ENCODE assay signal across 16 cellular contexts in genomic region chr18:33584845-33585775, GRCh38. TPM values are rescaled to one million over a fixed set of nuclear protein-coding genes. Genes with fewer than 3 reads are reported as not detected.
A peak's percentile ranks its signal among the peaks of the same experiment; 100 is the strongest.
DNase-seq lines count a peak whose midpoint lies in the region; ATAC-seq and TF ChIP-seq lines count a peak whose summit lies in the region.
"Had no signal": no experiment of that assay in that cellular context is flagged by ENCODE, and none has a peak within 500 bp of the region (broad histone marks: within the 10 kb centered on the region; RNA-seq: fewer than 3 reads in every experiment).

No MANE protein-coding gene starts in this region.

- peaks cover 7% of the 10 kb centered on the region for H3K9me3 ChIP-seq in iPS-18a (ENCODE audit: control insufficient read depth, low read depth, low read length)
- H3K9me3 ChIP-seq: esophagus muscularis mucosa, upper lobe of right lung had no signal

- TF ChIP-seq CTCF in RWPE1 (conservative IDR thresholded peaks at IDR 0.05; ENCODE audit: low read depth): no peak

- peak; percentile 49 for DNase-seq in NCI-H1436 (lab: John Stamatoyannopoulos, UW)
- peak; percentile 8 for DNase-seq in RWPE1 (ENCODE audit: low spot score)
- peak in 19 of 49 donors; percentile 3 to 48 (median 14) for DNase-seq in substantia nigra (lab: John Stamatoyannopoulos, UW)
- DNase-seq in G401 (ENCODE audit: low spot score): no peak
- no peak for DNase-seq in OCI-M1 (lab: John Stamatoyannopoulos, UW)
- DNase-seq in effector memory CD8-positive, alpha-beta T cell: no peak
- no peak for DNase-seq in ecto neural progenitor cell (ENCODE audit: low spot score)
- DNase-seq: activated CD8-positive, alpha-beta T cell treated with anti-CD3 and anti-CD28 coated beads for 36 hours; CD8-positive, alpha-beta memory T cell; MM.1S; T1000; upper lobe of right lung had no signal

- H3K27ac ChIP-seq in RWPE1 (no peak overlapping the region), iPS-18a (ENCODE audit: low read length) (no peak overlapping the region), substantia nigra (ENCODE audit: low read depth, low read length, poor library complexity, severe bottlenecking) (peak overlapping the region; percentile 40)
- H3K27ac ChIP-seq: upper lobe of right lung had no signal

- H3K9ac ChIP-seq in iPS-18a (ENCODE audit: low read length): no peak overlapping the region

- H3K4me1 Mint-ChIP-seq in effector memory CD8-positive, alpha-beta T cell (ENCODE audit: low read depth in 2 of 2): no peaks in the 10 kb centered on the region
- H3K4me1 Mint-ChIP-seq: CD8-positive, alpha-beta memory T cell; central memory CD8-positive, alpha-beta T cell had no signal

- H3K9me3 Mint-ChIP-seq in effector memory CD8-positive, alpha-beta T cell: peaks cover 11 to 21% of the 10 kb centered on the region in 2 donors

- no peaks in the 10 kb centered on the region for H3K36me3 ChIP-seq in iPS-18a (ENCODE audit: control insufficient read depth, low read depth, low read length)
- H3K36me3 ChIP-seq: esophagus muscularis mucosa, upper lobe of right lung had no signal

- peaks cover 7% of the 10 kb centered on the region for H3K27me3 ChIP-seq in iPS-18a (ENCODE audit: control insufficient read depth, insufficient read depth, low read length)
- H3K27me3 ChIP-seq: esophagus muscularis mucosa, upper lobe of right lung had no signal

- CTCF ChIA-PET in RWPE1 (lab: Yijun Ruan, JAX): interaction anchor here (0.6 kb wide), 1 partner anchor 115 kb away, joined by 3 read pairs; no protein-coding TSS in a partner anchor

- H3K27ac Mint-ChIP-seq in effector memory CD8-positive, alpha-beta T cell: no peak overlapping the region
- H3K27ac Mint-ChIP-seq: activated CD8-positive, alpha-beta T cell treated with anti-CD3 and anti-CD28 coated beads for 36 hours had no signal

- ATAC-seq in effector memory CD8-positive, alpha-beta T cell (replicated peaks): no peak
- ATAC-seq: activated CD8-positive, alpha-beta T cell treated with anti-CD3 and anti-CD28 coated beads for 36 hours; upper lobe of right lung had no signal

- POLR2A ChIA-PET in RWPE1 (lab: Yijun Ruan, JAX; ENCODE audit: low non-redundant PET): no interaction called here

- no peaks in the 10 kb centered on the region for H3K27me3 Mint-ChIP-seq in effector memory CD8-positive, alpha-beta T cell
- H3K27me3 Mint-ChIP-seq: CD8-positive, alpha-beta memory T cell; central memory CD8-positive, alpha-beta T cell had no signal

- in situ Hi-C loops in G401 (cut with HindIII; ENCODE audit: low sequenced_read_pairs): no loop called here

- H3K4me3 Mint-ChIP-seq in effector memory CD8-positive, alpha-beta T cell: no peak overlapping the region
- H3K4me3 Mint-ChIP-seq: activated CD8-positive, alpha-beta T cell treated with anti-CD3 and anti-CD28 coated beads for 36 hours; CD8-positive, alpha-beta memory T cell; central memory CD8-positive, alpha-beta T cell had no signal

- H3K36me3 Mint-ChIP-seq in effector memory CD8-positive, alpha-beta T cell (ENCODE audit: insufficient read depth): no peaks in the 10 kb centered on the region
- H3K36me3 Mint-ChIP-seq: CD8-positive, alpha-beta memory T cell had no signal

- peak overlapping the region; percentile 32 for H3K4me3 ChIP-seq in iPS-18a (ENCODE audit: low read length)
- H3K4me3 ChIP-seq: esophagus muscularis mucosa, upper lobe of right lung had no signal

- peaks cover 34% of the 10 kb centered on the region for H3K4me1 ChIP-seq in iPS-18a (ENCODE audit: control insufficient read depth, low read depth, low read length)
- H3K4me1 ChIP-seq: upper lobe of right lung had no signal

RNA-seq across cellular contexts. Expression of gene ASXL3, which starts 7.1 kb away (rescaled TPM):
- not detected in 2 replicates for total RNA-seq in G401 (2014; rRNA removed; shearing (Covaris generic))
- total RNA-seq: activated CD8-positive, alpha-beta T cell treated with anti-CD3 and anti-CD28 coated beads for 36 hours; CD8-positive, alpha-beta memory T cell; myocyte had no signal

Comparison
In these comparisons a context has a peak if more than half of its experiments do, and no peak if none do; other contexts are left out.
1. DNase-seq: peak in NCI-H1436 (single experiment) and RWPE1 (single experiment); none in G401 (single experiment), OCI-M1 (single experiment), effector memory CD8-positive, alpha-beta T cell (0 of 3) and ecto neural progenitor cell (single experiment).